Comparison of ENCODE assay signal across 11 cellular contexts in genomic region chr11:63906585-63906984, GRCh38. TPM values are rescaled to one million over a fixed set of nuclear protein-coding genes. Genes with fewer than 3 reads are reported as not detected.
DNase-seq lines count a peak whose midpoint lies in the region; ATAC-seq, FAIRE-seq and TF ChIP-seq lines count a peak whose summit lies in the region.
"Had no signal": no experiment of that assay in that cellular context is flagged by ENCODE, and none has a peak within 500 bp of the region (broad histone marks: within the 10 kb centered on the region; RNA-seq: fewer than 3 reads in every experiment).

No MANE protein-coding gene starts in this region.

- H3F3A ChIP-seq in MM.1S (ENCODE audit: insufficient read depth, low read length), result no peaks in the 10 kb centered on the region

- H3K36me3 Mint-ChIP-seq in HFFc6 (ENCODE audit: low read depth), result peaks cover 6% of the 10 kb centered on the region; the same call in 1 of the 2 replicates

- intact Hi-C loops in thyroid gland (cut with DNase I), result no loop called here

- H3K9ac ChIP-seq in MM.1S (ENCODE audit: low read length), result no peak overlapping the region

- H3K9me3 ChIP-seq in A549, result no peaks in the 10 kb centered on the region
- H3K9me3 ChIP-seq in hepatocyte (ENCODE audit: low read depth), result no peaks in the 10 kb centered on the region
- no peaks in the 10 kb centered on the region for H3K9me3 ChIP-seq in MM.1S (replicated peaks; ENCODE audit: insufficient read depth, low read length)
- no peaks in the 10 kb centered on the region for H3K9me3 ChIP-seq in thyroid gland
- H3K9me3 ChIP-seq: SJSA1, vagina had no signal

- no peak overlapping the region for H3K27ac ChIP-seq in A549
- H3K27ac ChIP-seq in hepatocyte, result no peak overlapping the region
- no peak overlapping the region for H3K27ac ChIP-seq in MM.1S (ENCODE audit: low read length)
- no peak overlapping the region for H3K27ac ChIP-seq in thyroid gland
- H3K27ac ChIP-seq: SJSA1 had no signal

- H3K9me3 Mint-ChIP-seq in HFFc6, result no peaks in the 10 kb centered on the region

- H3K27ac Mint-ChIP-seq in HFFc6, result no peak overlapping the region

- H3K27me3 ChIP-seq in hepatocyte, result no peaks in the 10 kb centered on the region
- H3K27me3 ChIP-seq in MM.1S (replicated peaks; ENCODE audit: insufficient read depth, low read length), result no peaks in the 10 kb centered on the region
- H3K27me3 ChIP-seq in thyroid gland, result no peaks in the 10 kb centered on the region
- H3K27me3 ChIP-seq: SJSA1, vagina had no signal

- H3K4me3 Mint-ChIP-seq in HFFc6, result no peak overlapping the region

- H3K4me1 ChIP-seq in A549 (0 out of 3 replicates have a peak, but pooled peaks cover 4% of the 10 kb centered on the region), hepatocyte (ENCODE audit: insufficient read depth) (peaks cover 14% of the 10 kb centered on the region), MM.1S (ENCODE audit: low read length) (no peaks in the 10 kb centered on the region), thyroid gland (peaks cover 21 to 32% of the 10 kb centered on the region in 2 donors)
- H3K4me1 ChIP-seq: SJSA1 had no signal

- POLR2A ChIA-PET in A549 (lab: Yijun Ruan, JAX), result interaction anchor here (0.6 to 1.6 kb wide), 2 partner anchors 47 to 68 kb away, joined by 4 to 9 read pairs; no protein-coding TSS in a partner anchor

- TF ChIP-seq POLR2A in A549 (IDR thresholded peaks at IDR 0.05; ENCODE audit: low read length) (no peak), thyroid gland (IDR thresholded peaks at IDR 0.05) (no peak)

- TF ChIP-seq CTCF in A549 (IDR thresholded peaks at IDR 0.05) (peak; percentile 40), HFFc6 (IDR thresholded peaks at IDR 0.05) (peak; percentile 71), hepatocyte (IDR thresholded peaks at IDR 0.05; ENCODE audit: poor library complexity) (peak; percentile 38), MM.1S (IDR thresholded peaks at IDR 0.05; ENCODE audit: low read length) (no peak), thyroid gland (IDR thresholded peaks at IDR 0.05) (peak in 1 of 6 experiments; percentile 21)

- no peak for TF ChIP-seq EP300 in A549 (IDR thresholded peaks at IDR 0.05)

- H3K4me1 Mint-ChIP-seq in HFFc6 (ENCODE audit: low read depth), result no peaks in the 10 kb centered on the region

- H2AFZ ChIP-seq in hepatocyte (no peak overlapping the region), MM.1S (ENCODE audit: low read length) (no peak overlapping the region)

- peaks cover 3% of the 10 kb centered on the region for H3K27me3 Mint-ChIP-seq in HFFc6 (ENCODE audit: insufficient read depth)

- peak; percentile 17 to 42; a peak in 3 of 5 replicates for TF ChIP-seq RAD21 in A549 (conservative IDR thresholded peaks at IDR 0.05 in 1 of 2, IDR thresholded peaks at IDR 0.05 in 1 of 2)

- H3K79me2 ChIP-seq in hepatocyte (no peaks in the 10 kb centered on the region), MM.1S (ENCODE audit: low read length) (no peaks in the 10 kb centered on the region)

- CTCF ChIA-PET in A549 (lab: Yijun Ruan, JAX), result interaction anchor here (0.8 to 8.7 kb wide), 18 partner anchors 9 to 138 kb away, joined by 3 to 58 read pairs (median 4); partner anchors contain the start of genes MARK2, RCOR2 and ZFTA

- H3K4me3 ChIP-seq in A549 (no peak overlapping the region), hepatocyte (no peak overlapping the region), MM.1S (ENCODE audit: low read length) (no peak overlapping the region), thyroid gland (replicated peaks in 1 of 3) (no peak overlapping the region)
- H3K4me3 ChIP-seq: SJSA1, vagina had no signal

- H3K9me2 ChIP-seq in hepatocyte (replicated peaks; ENCODE audit: insufficient read depth) (no peaks in the 10 kb centered on the region), MM.1S (replicated peaks; ENCODE audit: insufficient read depth, low read length) (no peaks in the 10 kb centered on the region)

- DNase-seq in A549 (ENCODE audit: low read depth in 1 of 2, low spot score in 1 of 2), result no peak
- DNase-seq in HFFc6, result no peak
- DNase-seq in activated CD8-positive, alpha-beta memory T cell treated with anti-CD3 and anti-CD28 coated beads, Interleukin-2, amount 50 U/mL, for 4 hours, result peak; percentile 57
- DNase-seq in hepatocyte (ENCODE audit: low spot score), result peak; percentile 43
- no peak for DNase-seq in MM.1S
- DNase-seq in thyroid gland, result no peak

- H4K20me1 ChIP-seq in hepatocyte (ENCODE audit: insufficient read depth, poor library complexity, severe bottlenecking) (no peaks in the 10 kb centered on the region), MM.1S (ENCODE audit: insufficient read depth, low read length) (no peaks in the 10 kb centered on the region)

- WGBS in A549 (ENCODE audit: missing lambda C conversion rate), result 86% methylated on average over 6 of the region's 7 CpGs
- WGBS in hepatocyte (ENCODE audit: low lambda C conversion rate, missing lambda C conversion rate), result 94% methylated on average over 6 of the region's 7 CpGs
- WGBS in thyroid gland, 2 donors, result 80 to 95% methylated on average over 6 to 7 of the region's 7 CpGs

- H3K36me3 ChIP-seq in hepatocyte (replicated peaks; ENCODE audit: insufficient read depth, low read depth) (no peaks in the 10 kb centered on the region), MM.1S (replicated peaks; ENCODE audit: insufficient read depth, low read length) (peaks cover 4% of the 10 kb centered on the region; the same call in 1 of the 2 replicates), thyroid gland (peaks cover 38 to 44% of the 10 kb centered on the region in 2 donors)

- no peak overlapping the region for H3K4me2 ChIP-seq in A549
- H3K4me2 ChIP-seq in hepatocyte, result no peak overlapping the region
- H3K4me2 ChIP-seq in MM.1S (ENCODE audit: low read depth, low read length), result no peak overlapping the region

- ATAC-seq in A549, result peak in 1 of 2 experiments; percentile 30; a peak in 3 of 6 replicates
- ATAC-seq in HG02970 (IDR thresholded peaks at IDR 0.05; ENCODE audit: low FRiP score, unreplicated experiment), result no peak
- no peak for ATAC-seq in HG03095 (IDR thresholded peaks at IDR 0.05; ENCODE audit: unreplicated experiment)
- ATAC-seq: left colon had no signal

- FAIRE-seq in A549 (lab: Jason Lieb, UNC), result no peak

TF ChIP-seq in A549, 52 proteins besides CTCF, POLR2A, EP300 and RAD21:
- TF ChIP-seq SMC3 (IDR thresholded peaks at IDR 0.05), result peak; percentile 40; the same call in 2 of the 3 replicates
- TF ChIP-seq, protein P1, sequence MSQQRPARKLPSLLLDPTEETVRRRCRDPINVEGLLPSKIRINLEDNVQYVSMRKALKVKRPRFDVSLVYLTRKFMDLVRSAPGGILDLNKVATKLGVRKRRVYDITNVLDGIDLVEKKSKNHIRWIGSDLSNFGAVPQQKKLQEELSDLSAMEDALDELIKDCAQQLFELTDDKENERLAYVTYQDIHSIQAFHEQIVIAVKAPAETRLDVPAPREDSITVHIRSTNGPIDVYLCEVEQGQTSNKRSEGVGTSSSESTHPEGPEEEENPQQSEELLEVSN (IDR thresholded peaks at IDR 0.05; ENCODE audit: borderline replicate concordance, low read depth), result no peak

RNA-seq across cellular contexts. Expression of gene RCOR2, which starts 10.4 kb away (rescaled TPM):
- polyA plus RNA-seq in A549 (2011; rRNA removed), result 1.8 and 2.5 TPM in 2 replicates
- 1.4 and 2.0 TPM in 2 replicates for polyA plus RNA-seq in A549 (2012; cell fraction: cytosol; rRNA removed)
- polyA plus RNA-seq in A549 (2012; cell fraction: nucleus; rRNA removed), result 1.8 and 1.9 TPM in 2 replicates
- 0.46 to 0.82 TPM (median 0.58 TPM) in 3 replicates for polyA plus RNA-seq in A549 (2017; fragmentation: RNase III; extraction: RNeasy Plus Mini Kit Qiagen cat#74134 plus additional on column Dnase treatment)
- polyA minus RNA-seq in A549 (2011; rRNA and poly(A)+ RNA removed), result 3.0 and 3.4 TPM in 2 replicates
- under 1 TPM; 0.34 to 0.72 (median 0.41) TPM for total RNA-seq in HFFc6 (2021; fragmentation: NEBNext Ultra II Directional; extraction: Animal tissue kit (Norgen Biotek cat#: 25700))
- total RNA-seq in hepatocyte, result 4.3 and 4.4 TPM in 2 replicates
- polyA plus RNA-seq in hepatocyte, result 3.1 and 3.5 TPM in 2 replicates
- total RNA-seq in thyroid gland, result under 1 TPM in 1 of 4 donors, not detected in 3; 0.24 TPM
- total RNA-seq: vagina had no signal

RNA-seq across cellular contexts. Expression of gene NAA40, which starts 32.2 kb away (rescaled TPM):
- polyA plus RNA-seq in A549 (2011; rRNA removed) (21.9 and 23.7 TPM in 2 replicates), A549 (2017; fragmentation: RNase III; extraction: RNeasy Plus Mini Kit Qiagen cat#74134 plus additional on column Dnase treatment) (29.8 to 32.0 TPM (median 30.2 TPM) in 3 replicates), hepatocyte (16.4 and 17.9 TPM in 2 replicates)
- polyA plus RNA-seq in A549 (2012; cell fraction: cytosol; rRNA removed), result 27.9 and 29.5 TPM in 2 replicates
- 49.4 and 62.6 TPM in 2 replicates for polyA plus RNA-seq in A549 (2012; cell fraction: nucleus; rRNA removed)
- 14.4 and 14.6 TPM in 2 replicates for polyA minus RNA-seq in A549 (2011; rRNA and poly(A)+ RNA removed)
- 10 to 100 TPM; 15.7 to 19.3 (median 17.6) TPM for total RNA-seq in HFFc6 (2021; fragmentation: NEBNext Ultra II Directional; extraction: Animal tissue kit (Norgen Biotek cat#: 25700))
- total RNA-seq in hepatocyte (12.2 and 15.3 TPM in 2 replicates), thyroid gland (10 to 100 TPM; 27.6 to 46.4 (median 34.5) TPM)

Comparison
In these comparisons a context has a peak if more than half of its experiments do, and no peak if none do; other contexts are left out.
1. DNase-seq: peak in activated CD8-positive, alpha-beta memory T cell treated with anti-CD3 and anti-CD28 coated beads, Interleukin-2, amount 50 U/mL, for 4 hours (single experiment) and hepatocyte (single experiment); none in A549 (0 of 2), HFFc6 (single experiment), MM.1S (single experiment) and thyroid gland (0 of 2).